31 cellular contexts compared by ENCODE assay signal in the genomic region with DNA sequence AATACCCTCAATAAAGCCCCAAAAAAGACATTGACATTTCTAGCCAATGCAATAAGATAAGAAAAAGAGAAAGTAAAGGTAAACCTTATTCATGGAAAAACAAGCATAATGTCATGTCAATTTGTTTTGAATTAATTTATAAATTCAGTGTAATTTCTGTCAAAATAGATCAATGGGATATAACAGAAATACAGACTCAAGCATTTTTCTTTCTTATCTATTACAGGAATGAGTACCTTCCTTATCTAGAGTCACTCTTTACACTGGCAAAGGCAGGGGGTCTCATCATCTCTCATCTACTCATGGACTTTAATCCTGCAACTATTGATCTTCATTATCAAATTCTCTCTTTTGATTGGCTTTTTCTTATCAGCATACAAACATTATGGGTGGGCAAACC.
DNase-seq lines count a peak whose midpoint lies in the region; ATAC-seq, FAIRE-seq and TF ChIP-seq lines count a peak whose summit lies in the region.
"Had no signal": no experiment of that assay in that cellular context is flagged by ENCODE, and none has a peak within 500 bp of the region (broad histone marks: within the 10 kb centered on the region; RNA-seq: fewer than 3 reads in every experiment).

No MANE protein-coding gene starts in this region.

- no peak for ATAC-seq in HepG2
- no peak for ATAC-seq in right lobe of liver
- ATAC-seq in GM21717 (IDR thresholded peaks at IDR 0.05; ENCODE audit: unreplicated experiment), result no peak
- ATAC-seq: A549; CD8-positive, alpha-beta T cell had no signal

- no TSS peak for BruUV-seq in HepG2 (replicated peaks; lab: Mats Ljungman, UMichigan)

- H4K20me1 ChIP-seq in HepG2 (ENCODE audit: insufficient read depth, low read length), result no peaks in the 10 kb centered on the region
- H4K20me1 ChIP-seq: BLaER1; BLaER1 treated with 17β-estradiol and CSF1 and Interleukin-3, amounts not matched to agents 10 nM and 100 nM had no signal

- H2AFZ ChIP-seq in HepG2 (ENCODE audit: low read length), result no peak overlapping the region

- POLR2A ChIA-PET in HepG2 (lab: Yijun Ruan, JAX) (no interaction called here), HEK293 (lab: Yijun Ruan, JAX) (no interaction called here)

- in situ Hi-C loops in HepG2 (cut with HindIII; ENCODE audit: extremely low pct_ligation_motif_present, low pct_unique_long_range_greater_than_20kb), result no loop called here

- TF ChIP-seq POLR2A in HepG2 (IDR thresholded peaks at IDR 0.05; ENCODE audit: insufficient read depth in 1 of 2, low read depth in 2 of 2, low read length in 2 of 2) (no peak), right lobe of liver (IDR thresholded peaks at IDR 0.05) (no peak)

- FAIRE-seq in HepG2 (lab: Jason Lieb, UNC), result no peak
- FAIRE-seq: A204.1, A549, D721Med had no signal

- intact Hi-C loops in HepG2 (cut with micrococcal nuclease; ENCODE audit: unreplicated experiment), result no loop called here
- intact Hi-C loops in right lobe of liver (cut with DNase I), result no loop called here

- H3K4me2 ChIP-seq in HepG2 (ENCODE audit: low read depth, low read length), result no peak overlapping the region
- H3K4me2 ChIP-seq: A549; BLaER1; BLaER1 treated with 17β-estradiol and CSF1 and Interleukin-3, amounts not matched to agents 10 nM and 100 nM had no signal

- peaks cover 16% of the 10 kb centered on the region for H3K9me3 ChIP-seq in HepG2 (ENCODE audit: low read length)
- peaks cover 0 to 5% (median 0%) of the 10 kb centered on the region in 4 donors for H3K9me3 ChIP-seq in right lobe of liver
- H3K9me3 ChIP-seq in HEK293 (ENCODE audit: control insufficient read depth, insufficient read depth, low read depth, low read length), result no peaks in the 10 kb centered on the region
- H3K9me3 ChIP-seq: BE2C, Caco-2 had no signal

- TF ChIP-seq RAD21 in HepG2 (CRISPR knock-in tag; IDR thresholded peaks at IDR 0.05), result no peak

- H3K4me3 ChIP-seq in HepG2 (replicated peaks in 1 of 3; ENCODE audit: insufficient read depth in 1 of 3, low read depth in 2 of 3, low read length in 3 of 3) (no peak overlapping the region), right lobe of liver (no peak overlapping the region), HEK293 (ENCODE audit: low read depth, low read length) (no peak overlapping the region)
- H3K4me3 ChIP-seq: A549; BLaER1; BLaER1 treated with 17β-estradiol and CSF1 and Interleukin-3, amounts not matched to agents 10 nM and 100 nM had no signal

- H3K79me2 ChIP-seq in HepG2 (ENCODE audit: insufficient read depth, low read length), result no peaks in the 10 kb centered on the region

- no peak for TF ChIP-seq CTCF in HepG2 (CRISPR knock-in tag; IDR thresholded peaks at IDR 0.05)
- no peak for TF ChIP-seq CTCF in right lobe of liver (IDR thresholded peaks at IDR 0.05)
- no peak for TF ChIP-seq CTCF in HEK293 (tag by site-specific recombination; IDR thresholded peaks at IDR 0.05)

- no peaks in the 10 kb centered on the region for H3K4me1 ChIP-seq in HepG2 (ENCODE audit: insufficient read depth, low read length)
- H3K4me1 ChIP-seq in right lobe of liver, result no peaks in the 10 kb centered on the region
- no peaks in the 10 kb centered on the region for H3K4me1 ChIP-seq in HEK293 (ENCODE audit: control insufficient read depth, insufficient read depth, low read length)
- H3K4me1 ChIP-seq: A549, BE2C, Caco-2 had no signal

- DNase-seq in HepG2 (ENCODE audit: low spot score), result no peak
- DNase-seq in right lobe of liver, result no peak
- DNase-seq: 8988T; ACHN; AML-193; BE2C; C1 segment of cervical spinal cord; Caco-2; Calu3; CD4-positive, alpha-beta memory T cell; CD4-positive, alpha-beta T cell; CD4-positive, CD25-positive, alpha-beta regulatory T cell; CD8-positive, alpha-beta memory T cell; CD8-positive, alpha-beta T cell; COR-L47; DMS 273 treated with DMSO at 0.1 percent for 48 hours; DMS153; DMS53; DMS79; DMS79 treated with DMSO at 0.1 percent for 48 hours; DND-41; EL had no signal

- H3K27me3 ChIP-seq in HepG2 (ENCODE audit: control insufficient read depth in 1 of 2, insufficient read depth in 2 of 2, low read length in 2 of 2), result peaks cover 4 to 47% of the 10 kb centered on the region in 2 experiments; a peak in 3 of 5 replicates
- H3K27me3 ChIP-seq in right lobe of liver, result no peaks in the 10 kb centered on the region
- H3K27me3 ChIP-seq: BE2C; BLaER1; BLaER1 treated with 17β-estradiol and CSF1 and Interleukin-3, amounts not matched to agents 10 nM and 100 nM had no signal

- no peak overlapping the region for H3K27ac ChIP-seq in HepG2 (ENCODE audit: extremely low read length, insufficient read depth, low read length)
- no peak overlapping the region for H3K27ac ChIP-seq in right lobe of liver
- no peak overlapping the region for H3K27ac ChIP-seq in HEK293 (ENCODE audit: extremely low read depth, low read depth, low read length)
- H3K27ac ChIP-seq: 22Rv1; A549; BLaER1; BLaER1 treated with 17β-estradiol and CSF1 and Interleukin-3, amounts not matched to agents 10 nM and 100 nM; C4-2B had no signal

- H3K9ac ChIP-seq in HepG2 (ENCODE audit: insufficient read depth, low read depth, low read length), result no peak overlapping the region
- H3K9ac ChIP-seq: BLaER1; BLaER1 treated with 17β-estradiol and CSF1 and Interleukin-3, amounts not matched to agents 10 nM and 100 nM had no signal

- CTCF ChIA-PET in HepG2 (lab: Yijun Ruan, JAX; ENCODE audit: low intra/inter-chr PET ratio, low total read pairs) (no interaction called here), HEK293 (lab: Yijun Ruan, JAX) (no interaction called here)

- TF ChIP-seq EP300 in HepG2 (IDR thresholded peaks at IDR 0.05; ENCODE audit: low read depth in 2 of 2, low read length in 2 of 2) (no peak), HepG2 (CRISPR knock-in tag; IDR thresholded peaks at IDR 0.05; ENCODE audit: borderline replicate concordance) (no peak)

- no peaks in the 10 kb centered on the region for H3K36me3 ChIP-seq in HepG2 (replicated peaks in 1 of 2; ENCODE audit: control insufficient read depth in 1 of 2, insufficient read depth in 2 of 2, low read length in 2 of 2)
- no peaks in the 10 kb centered on the region for H3K36me3 ChIP-seq in right lobe of liver
- H3K36me3 ChIP-seq in HEK293 (ENCODE audit: control insufficient read depth in 2 of 2, insufficient read depth in 1 of 2, low read length in 2 of 2), result no peaks in the 10 kb centered on the region
- H3K36me3 ChIP-seq: BE2C; BLaER1; BLaER1 treated with 17β-estradiol and CSF1 and Interleukin-3, amounts not matched to agents 10 nM and 100 nM had no signal

TF ChIP-seq in HepG2, 621 proteins besides CTCF, POLR2A, EP300 and RAD21:
- TF ChIP-seq, protein P1, sequence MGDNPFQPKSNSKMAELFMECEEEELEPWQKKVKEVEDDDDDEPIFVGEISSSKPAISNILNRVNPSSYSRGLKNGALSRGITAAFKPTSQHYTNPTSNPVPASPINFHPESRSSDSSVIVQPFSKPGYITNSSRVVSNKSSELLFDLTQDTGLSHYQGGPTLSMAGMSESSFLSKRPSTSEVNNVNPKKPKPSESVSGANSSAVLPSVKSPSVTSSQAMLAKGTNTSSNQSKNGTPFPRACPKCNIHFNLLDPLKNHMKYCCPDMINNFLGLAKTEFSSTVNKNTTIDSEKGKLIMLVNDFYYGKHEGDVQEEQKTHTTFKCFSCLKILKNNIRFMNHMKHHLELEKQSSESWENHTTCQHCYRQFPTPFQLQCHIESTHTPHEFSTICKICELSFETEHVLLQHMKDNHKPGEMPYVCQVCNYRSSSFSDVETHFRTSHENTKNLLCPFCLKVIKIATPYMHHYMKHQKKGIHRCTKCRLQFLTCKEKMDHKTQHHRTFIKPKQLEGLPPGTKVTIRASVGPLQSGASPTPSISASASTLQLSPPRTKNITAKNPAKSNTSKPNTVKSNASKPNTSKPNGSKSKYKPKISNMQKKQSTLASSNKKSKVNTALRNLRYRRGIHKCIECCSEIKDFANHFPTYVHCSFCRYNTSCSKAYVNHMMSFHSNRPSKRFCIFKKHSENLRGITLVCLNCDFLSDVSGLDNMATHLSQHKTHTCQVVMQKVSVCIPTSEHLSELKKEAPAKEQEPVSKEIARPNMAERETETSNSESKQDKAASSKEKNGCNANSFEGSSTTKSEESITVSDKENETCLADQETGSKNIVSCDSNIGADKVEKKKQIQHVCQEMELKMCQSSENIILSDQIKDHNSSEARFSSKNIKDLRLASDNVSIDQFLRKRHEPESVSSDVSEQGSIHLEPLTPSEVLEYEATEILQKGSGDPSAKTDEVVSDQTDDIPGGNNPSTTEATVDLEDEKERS (CRISPR knock-in tag; IDR thresholded peaks at IDR 0.05), result 0 out of 2 replicates have a peak, but pooled peaks have one; percentile 41
- no peak for TF ChIP-seq BRD4 (CRISPR knock-in tag; IDR thresholded peaks at IDR 0.05)

TF ChIP-seq in HEK293, 187 proteins besides CTCF, POLR2A, EP300 and RAD21:
- 0 out of 2 replicates have a peak, but pooled peaks have one; percentile 56 for TF ChIP-seq TRIM28 (IDR thresholded peaks at IDR 0.05; ENCODE audit: borderline replicate concordance, low read length)
- TF ChIP-seq SETDB1 (IDR thresholded peaks at IDR 0.05; ENCODE audit: insufficient read length, low read length), result peak; percentile 88
- TF ChIP-seq, protein P2, sequence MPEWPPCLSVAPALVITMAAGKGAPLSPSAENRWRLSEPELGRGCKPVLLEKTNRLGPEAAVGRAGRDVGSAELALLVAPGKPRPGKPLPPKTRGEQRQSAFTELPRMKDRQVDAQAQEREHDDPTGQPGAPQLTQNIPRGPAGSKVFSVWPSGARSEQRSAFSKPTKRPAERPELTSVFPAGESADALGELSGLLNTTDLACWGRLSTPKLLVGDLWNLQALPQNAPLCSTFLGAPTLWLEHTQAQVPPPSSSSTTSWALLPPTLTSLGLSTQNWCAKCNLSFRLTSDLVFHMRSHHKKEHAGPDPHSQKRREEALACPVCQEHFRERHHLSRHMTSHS (tag by site-specific recombination; IDR thresholded peaks at IDR 0.05), result no peak
- no peak for TF ChIP-seq ZNF214 (tag by site-specific recombination; IDR thresholded peaks at IDR 0.05; ENCODE audit: borderline replicate concordance)
